Comparison of ENCODE assay signal across 13 cellular contexts in the genomic region with DNA sequence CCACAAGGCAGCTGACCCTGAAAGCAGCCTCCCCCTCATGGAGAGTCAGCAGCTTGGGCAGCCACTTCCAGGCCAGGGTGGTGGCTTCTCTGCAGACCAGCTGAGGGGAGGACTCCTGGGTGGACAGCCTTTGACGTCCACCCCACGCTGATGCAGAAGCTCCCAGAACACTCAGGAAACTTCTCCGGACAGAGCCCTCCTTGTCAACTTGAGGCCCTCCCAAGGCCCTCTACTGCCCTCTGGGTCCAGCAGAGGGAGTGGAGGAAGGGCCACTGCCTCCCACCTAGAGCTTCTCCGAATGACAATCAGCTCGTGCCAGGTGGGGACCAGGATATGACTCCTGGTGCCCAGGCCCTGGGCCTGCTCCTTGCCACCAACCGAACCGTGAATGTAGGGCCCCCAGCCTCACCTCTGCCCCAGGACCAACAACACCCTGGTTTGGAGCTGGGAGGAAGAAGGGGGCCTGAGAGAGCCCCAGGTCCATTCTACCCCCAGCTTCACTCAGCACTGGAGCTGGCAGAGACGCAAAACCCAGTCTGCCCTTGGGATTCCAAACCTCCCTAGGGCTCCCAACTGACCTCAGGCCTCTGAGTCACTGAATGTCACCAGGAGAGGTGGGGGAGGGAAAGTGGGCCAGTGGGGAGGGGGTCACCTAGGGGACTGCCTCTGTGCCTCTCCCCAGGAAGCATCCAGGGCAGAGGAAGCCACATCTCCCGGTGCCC. TPM values are rescaled to one million over a fixed set of nuclear protein-coding genes. Genes with fewer than 3 reads are reported as not detected.
DNase-seq lines count a peak whose midpoint lies in the region; ATAC-seq, FAIRE-seq and TF ChIP-seq lines count a peak whose summit lies in the region.
"Had no signal": no experiment of that assay in that cellular context is flagged by ENCODE, and none has a peak within 500 bp of the region (broad histone marks: within the 10 kb centered on the region; RNA-seq: fewer than 3 reads in every experiment).

No MANE protein-coding gene starts in this region.

- H3K18ac ChIP-seq in mesenchymal stem cell (ENCODE audit: low read depth in 1 of 2, low read length in 2 of 2), result no peak overlapping the region

- CTCF ChIA-PET in A549 (lab: Yijun Ruan, JAX), result interaction anchor here (0.6 to 2.6 kb wide), 7 partner anchors 9 to 110 kb away, joined by 3 to 6 read pairs (median 3); no protein-coding TSS in a partner anchor
- CTCF ChIA-PET in HEK293 (lab: Yijun Ruan, JAX), result interaction anchor here (0.6 to 2.2 kb wide), 11 partner anchors 8 to 220 kb away, joined by 3 to 9 read pairs (median 3); a partner anchor contains a TSS

- peak; percentile 21 to 70; a peak in 3 of 6 replicates for ATAC-seq in A549
- no peak for ATAC-seq in lower lobe of right lung
- no peak for ATAC-seq in GM19463 (IDR thresholded peaks at IDR 0.05; ENCODE audit: unreplicated experiment)

- no peak overlapping the region for H2BK120ac ChIP-seq in mesenchymal stem cell (ENCODE audit: low read depth, low read length)

- H3K79me1 ChIP-seq in mesenchymal stem cell (replicated peaks; ENCODE audit: low read length, poor library complexity, severe bottlenecking), result no peaks in the 10 kb centered on the region

- DNase-seq in A549 (ENCODE audit: low read depth in 1 of 2, low spot score in 1 of 2) (no peak), choroid plexus epithelial cell (ENCODE audit: low read depth) (no peak), mesenchymal stem cell (no peak), lower lobe of right lung (no peak), mucosa of gallbladder (ENCODE audit: low spot score) (no peak)
- DNase-seq in stimulated activated CD4-positive, alpha-beta T cell treated with anti-CD3 and anti-CD28 coated beads, Interleukin-2, amount 100 ng/mL, for 24 hours, result no peak
- DNase-seq: activated naive CD4-positive, alpha-beta T cell treated with anti-CD3 and anti-CD28 coated beads, Interleukin-2, amount 10 ng/mL, durations not matched to agents 7 days and 5 days; PC-9 had no signal

- peaks cover 14% of the 10 kb centered on the region; the same call in 2 of the 3 replicates for H3K4me1 ChIP-seq in A549
- H3K4me1 ChIP-seq in HEK293 (ENCODE audit: control insufficient read depth, insufficient read depth, low read length), result no peaks in the 10 kb centered on the region
- peaks cover 4% of the 10 kb centered on the region for H3K4me1 ChIP-seq in mesenchymal stem cell (ENCODE audit: control insufficient read depth, insufficient read depth, low read depth, low read length)
- H3K4me1 ChIP-seq in lower lobe of right lung, result no peaks in the 10 kb centered on the region

- H4K8ac ChIP-seq in mesenchymal stem cell (ENCODE audit: low read length), result peak overlapping the region; percentile 17

- no peak for TF ChIP-seq POLR2A in A549 (IDR thresholded peaks at IDR 0.05; ENCODE audit: low read length)

- H3K23ac ChIP-seq in mesenchymal stem cell (ENCODE audit: low read length in 2 of 2), result no peak overlapping the region

- no peak overlapping the region for H3K14ac ChIP-seq in mesenchymal stem cell (ENCODE audit: low read length in 2 of 2)

- intact Hi-C loops in lower lobe of right lung (cut with DNase I), result no loop called here

- FAIRE-seq in A549 (lab: Jason Lieb, UNC), result no peak
- FAIRE-seq: colon, keratinocyte had no signal

- H4K91ac ChIP-seq in mesenchymal stem cell (ENCODE audit: low read length), result no peak overlapping the region

- H3K36me3 ChIP-seq in HEK293 (ENCODE audit: control insufficient read depth in 2 of 2, insufficient read depth in 1 of 2, low read length in 2 of 2) (no peaks in the 10 kb centered on the region), mesenchymal stem cell (ENCODE audit: control insufficient read depth in 1 of 2, insufficient read depth in 2 of 2, low read depth in 1 of 2, low read length in 2 of 2) (no peaks in the 10 kb centered on the region), lower lobe of right lung (no peaks in the 10 kb centered on the region)
- H3K36me3 ChIP-seq: ovary had no signal

- no peak for TF ChIP-seq EP300 in A549 (IDR thresholded peaks at IDR 0.05)

- H2BK12ac ChIP-seq in mesenchymal stem cell (ENCODE audit: low read length in 2 of 2), result no peak overlapping the region

- no peak overlapping the region for H3K9ac ChIP-seq in mesenchymal stem cell (ENCODE audit: low read length)

- H2AFZ ChIP-seq in mesenchymal stem cell (ENCODE audit: low read depth, low read length), result no peak overlapping the region
- H2AFZ ChIP-seq: PC-9 had no signal

- H3K27ac ChIP-seq in A549 (peak overlapping the region; percentile 5 to 63; a peak in 3 of 6 replicates), HEK293 (ENCODE audit: extremely low read depth, low read depth, low read length) (no peak overlapping the region), mesenchymal stem cell (ENCODE audit: low read length, poor library complexity, severe bottlenecking) (no peak overlapping the region), lower lobe of right lung (no peak overlapping the region)
- H3K27ac ChIP-seq: ovary, PC-9 had no signal

- peak overlapping the region; percentile 37; the same call in 2 of the 3 replicates for H3K4me2 ChIP-seq in A549
- H3K4me2 ChIP-seq in mesenchymal stem cell (ENCODE audit: low read length, poor library complexity, severe bottlenecking), result no peak overlapping the region
- H3K4me2 ChIP-seq: PC-9 had no signal

- no peaks in the 10 kb centered on the region for H3K9me3 ChIP-seq in A549
- H3K9me3 ChIP-seq in HEK293 (ENCODE audit: control insufficient read depth, insufficient read depth, low read depth, low read length), result no peaks in the 10 kb centered on the region
- no peaks in the 10 kb centered on the region for H3K9me3 ChIP-seq in mesenchymal stem cell (ENCODE audit: control insufficient read depth, low read length)
- no peaks in the 10 kb centered on the region for H3K9me3 ChIP-seq in lower lobe of right lung
- H3K9me3 ChIP-seq: ovary had no signal

- TF ChIP-seq RAD21 in A549 (conservative IDR thresholded peaks at IDR 0.05 in 1 of 2, IDR thresholded peaks at IDR 0.05 in 1 of 2), result peak in 1 of 2 experiments; percentile 26; a peak in 1 of 5 replicates

- TF ChIP-seq CTCF in A549 (IDR thresholded peaks at IDR 0.05) (no peak; the same call in 2 of the 3 replicates), HEK293 (tag by site-specific recombination; IDR thresholded peaks at IDR 0.05) (no peak), choroid plexus epithelial cell (conservative IDR thresholded peaks at IDR 0.05; ENCODE audit: low read depth, low read length) (peak; percentile 33), lower lobe of right lung (IDR thresholded peaks at IDR 0.05) (no peak)

- H2BK15ac ChIP-seq in mesenchymal stem cell (ENCODE audit: low read depth, poor library complexity, severe bottlenecking), result no peak overlapping the region

- peaks cover 40 to 53% of the 10 kb centered on the region in 2 experiments for H3K27me3 ChIP-seq in mesenchymal stem cell (ENCODE audit: control insufficient read depth in 1 of 2, insufficient read depth in 1 of 2, low read length in 2 of 2)
- H3K27me3 ChIP-seq in lower lobe of right lung (ENCODE audit: low read depth), result peaks cover 33% of the 10 kb centered on the region
- H3K27me3 ChIP-seq: ovary had no signal

- no peak overlapping the region for H3K4ac ChIP-seq in mesenchymal stem cell (ENCODE audit: low read depth in 1 of 2, low read length in 2 of 2)

- POLR2A ChIA-PET in A549 (lab: Yijun Ruan, JAX), result interaction anchor here (0.6 kb wide), 1 partner anchor 313 kb away, joined by 3 read pairs; no protein-coding TSS in a partner anchor
- POLR2A ChIA-PET in HEK293 (lab: Yijun Ruan, JAX), result no interaction called here

- H3K4me3 ChIP-seq in A549 (no peak overlapping the region), HEK293 (ENCODE audit: low read depth, low read length) (no peak overlapping the region), choroid plexus epithelial cell (ENCODE audit: low read depth, low read length) (no peak overlapping the region), mesenchymal stem cell (ENCODE audit: insufficient read depth in 1 of 2, low read depth in 1 of 2, low read length in 2 of 2) (no peak overlapping the region), lower lobe of right lung (no peak overlapping the region)
- H3K4me3 ChIP-seq: ovary, PC-9 had no signal

- no peak overlapping the region for H2AK5ac ChIP-seq in mesenchymal stem cell (ENCODE audit: low read length, severe bottlenecking)

- no peak overlapping the region for H2BK5ac ChIP-seq in mesenchymal stem cell (ENCODE audit: low read depth, low read length, poor library complexity, severe bottlenecking)

- WGBS in A549 (ENCODE audit: missing lambda C conversion rate), result 83% methylated on average over 3 of the region's 9 CpGs
- WGBS in mesenchymal stem cell, result 76% methylated on average over 8 of the region's 9 CpGs

RNA-seq across cellular contexts. Expression of a gene that starts 10.9 kb away (rescaled TPM):
- polyA plus RNA-seq in A549 (2011; rRNA removed), result not detected in 2 replicates
- not detected in 2 replicates for polyA plus RNA-seq in A549 (2012; cell fraction: cytosol; rRNA removed)
- not detected in 2 replicates for polyA plus RNA-seq in A549 (2012; cell fraction: nucleus; rRNA removed)
- polyA plus RNA-seq in A549 (2017; fragmentation: RNase III; extraction: RNeasy Plus Mini Kit Qiagen cat#74134 plus additional on column Dnase treatment), result not detected in 3 replicates
- polyA minus RNA-seq in A549 (2011; rRNA and poly(A)+ RNA removed), result not detected in 2 replicates
- polyA plus RNA-seq in mesenchymal stem cell (2013, experiment 1 of 2), result not detected
- polyA plus RNA-seq in mesenchymal stem cell (2013, experiment 2 of 2), result not detected
- not detected for total RNA-seq in lower lobe of right lung
- 0.37 TPM for total RNA-seq in mucosa of gallbladder
- total RNA-seq: PC-9 had no signal
- polyA plus RNA-seq: keratinocyte, ovary had no signal

RNA-seq across cellular contexts. Expression of a gene that starts 21.5 kb away (rescaled TPM):
- polyA plus RNA-seq in A549 (2011; rRNA removed) (1.3 and 2.6 TPM in 2 replicates), A549 (2017; fragmentation: RNase III; extraction: RNeasy Plus Mini Kit Qiagen cat#74134 plus additional on column Dnase treatment) (2.1 to 2.8 TPM (median 2.4 TPM) in 3 replicates)
- polyA plus RNA-seq in A549 (2012; cell fraction: cytosol; rRNA removed), result 0.70 and 0.74 TPM in 2 replicates
- 1.8 and 2.4 TPM in 2 replicates for polyA plus RNA-seq in A549 (2012; cell fraction: nucleus; rRNA removed)
- 1.8 and 2.9 TPM in 2 replicates for polyA minus RNA-seq in A549 (2011; rRNA and poly(A)+ RNA removed)
- not detected for polyA plus RNA-seq in mesenchymal stem cell (2013, experiment 1 of 2)
- polyA plus RNA-seq in mesenchymal stem cell (2013, experiment 2 of 2), result not detected
- total RNA-seq in lower lobe of right lung (0.95 TPM), mucosa of gallbladder (7.3 TPM)

RNA-seq across cellular contexts. Expression of a gene that starts 43.9 kb away (rescaled TPM):
- polyA plus RNA-seq in A549 (2011; rRNA removed), result 0.03 TPM in 1 of 2 replicates, not detected in the other
- 0.04 and 0.05 TPM in 2 replicates for polyA plus RNA-seq in A549 (2012; cell fraction: cytosol; rRNA removed)
- 0.09 and 0.10 TPM in 2 replicates for polyA plus RNA-seq in A549 (2012; cell fraction: nucleus; rRNA removed)
- 0.04 to 0.05 TPM (median 0.04 TPM) in 3 replicates for polyA plus RNA-seq in A549 (2017; fragmentation: RNase III; extraction: RNeasy Plus Mini Kit Qiagen cat#74134 plus additional on column Dnase treatment)
- 0.04 and 0.10 TPM in 2 replicates for polyA minus RNA-seq in A549 (2011; rRNA and poly(A)+ RNA removed)
- not detected for polyA plus RNA-seq in mesenchymal stem cell (2013, experiment 1 of 2)
- polyA plus RNA-seq in mesenchymal stem cell (2013, experiment 2 of 2), result under 0.01 TPM
- total RNA-seq in lower lobe of right lung, result 0.09 TPM
- total RNA-seq in mucosa of gallbladder, result 1.6 TPM
- polyA plus RNA-seq: keratinocyte had no signal

RNA-seq across cellular contexts. Expression of a gene that starts 57.9 kb away (rescaled TPM):
- polyA plus RNA-seq in A549 (2011; rRNA removed), result 51.4 and 63.2 TPM in 2 replicates
- polyA plus RNA-seq in A549 (2012; cell fraction: cytosol; rRNA removed), result 217 and 240 TPM in 2 replicates
- polyA plus RNA-seq in A549 (2012; cell fraction: nucleus; rRNA removed), result 158 TPM in 2 replicates
- polyA plus RNA-seq in A549 (2017; fragmentation: RNase III; extraction: RNeasy Plus Mini Kit Qiagen cat#74134 plus additional on column Dnase treatment), result 77.5 to 82.0 TPM (median 80.2 TPM) in 3 replicates
- 13.6 and 14.4 TPM in 2 replicates for polyA minus RNA-seq in A549 (2011; rRNA and poly(A)+ RNA removed)
- 58.5 TPM for polyA plus RNA-seq in mesenchymal stem cell (2013, experiment 1 of 2)
- polyA plus RNA-seq in mesenchymal stem cell (2013, experiment 2 of 2), result 60.4 TPM
- total RNA-seq in lower lobe of right lung, result 24.0 TPM
- total RNA-seq in mucosa of gallbladder, result 58.2 TPM

Comparison
In these comparisons a context has a peak if more than half of its experiments do, and no peak if none do; other contexts are left out.
1. ATAC-seq: peak in A549 (2 of 2); none in lower lobe of right lung (0 of 2) and GM19463 (single experiment).
2. H3K27ac ChIP-seq: peak in A549 (2 of 2); none in HEK293 (single experiment), mesenchymal stem cell (single experiment) and lower lobe of right lung (single experiment).